In genomic region chr2:138752231-138752956, GRCh38 we compare ENCODE assay signal across 1 cellular context.
TF ChIP-seq lines count a peak whose summit lies in the region.

No MANE protein-coding gene starts in this region.

TF ChIP-seq in HepG2, 621 proteins besides CTCF, POLR2A, EP300 and RAD21:
- 0 out of 2 replicates have a peak, but pooled peaks have one; percentile 31 for TF ChIP-seq LCORL (IDR thresholded peaks at IDR 0.05)
- no peak for TF ChIP-seq LCORL (CRISPR knock-in tag; IDR thresholded peaks at IDR 0.05)
- peak in 1 of 2 experiments; percentile 17; a peak in 1 of 4 replicates for TF ChIP-seq MAFK (conservative IDR thresholded peaks at IDR 0.05 in 1 of 2, IDR thresholded peaks at IDR 0.05 in 1 of 2; ENCODE audit: low read length in 2 of 2)
- no peak for TF ChIP-seq TFDP2 (CRISPR knock-in tag; IDR thresholded peaks at IDR 0.05)
